ENCODE assay signal across 1 cellular context in genomic region chr19:48325265-48325910, GRCh38.
TF ChIP-seq lines count a peak whose summit lies in the region.

Gene EMP3, plus strand, starts transcription at chr19:48325552. Its CDS starts 1,293 bp downstream, at chr19:48326845.

TF ChIP-seq in K562, 482 proteins besides CTCF, POLR2A, EP300 and RAD21 (continued from another document):
- no peak for TF ChIP-seq DEAF1 (CRISPR knock-in tag; IDR thresholded peaks at IDR 0.05)
- peak; percentile 24 for TF ChIP-seq BRD4 (IDR thresholded peaks at IDR 0.05)
- TF ChIP-seq PHB (CRISPR knock-in tag; IDR thresholded peaks at IDR 0.05), result no peak
- no peak for TF ChIP-seq NR2F6 (CRISPR knock-in tag; IDR thresholded peaks at IDR 0.05)
- peak; percentile 93 for TF ChIP-seq NBN (IDR thresholded peaks at IDR 0.05; ENCODE audit: low read depth)
- TF ChIP-seq ZNF398 (CRISPR knock-in tag; IDR thresholded peaks at IDR 0.05), result no peak
- peak; percentile 90; the same call in 1 of the 2 replicates for TF ChIP-seq ZC3H8 (IDR thresholded peaks at IDR 0.05)
- TF ChIP-seq OTX1 (CRISPR knock-in tag; IDR thresholded peaks at IDR 0.05), result peak; percentile 97
- no peak for TF ChIP-seq ZC3H11A (IDR thresholded peaks at IDR 0.05; ENCODE audit: low read depth, low read length)
- TF ChIP-seq MXD1 (CRISPR knock-in tag; IDR thresholded peaks at IDR 0.05; ENCODE audit: borderline replicate concordance, poor library complexity, severe bottlenecking), result no peak
- TF ChIP-seq SAP30 (IDR thresholded peaks at IDR 0.05; ENCODE audit: borderline replicate concordance, insufficient read depth, low read depth, low read length, poor library complexity, severe bottlenecking), result no peak
- no peak for TF ChIP-seq POLR3A (IDR thresholded peaks at IDR 0.05; ENCODE audit: borderline replicate concordance, extremely low read depth, insufficient read depth, insufficient read length)
- peak; percentile 52; the same call in 1 of the 2 replicates for TF ChIP-seq PHB2 (IDR thresholded peaks at IDR 0.05; ENCODE audit: low read depth)
- no peak for TF ChIP-seq TEAD1 (CRISPR knock-in tag; IDR thresholded peaks at IDR 0.05)
- TF ChIP-seq NFE2L1 (tag; IDR thresholded peaks at IDR 0.05; ENCODE audit: borderline replicate concordance, low read depth), result no peak
- no peak for TF ChIP-seq MED1 (CRISPR knock-in tag; IDR thresholded peaks at IDR 0.05; ENCODE audit: borderline replicate concordance)
- no peak for TF ChIP-seq U2AF1 (optimal IDR thresholded peaks at IDR 0.05; ENCODE audit: low read depth, low read length)
- peak; percentile 30; the same call in 1 of the 2 replicates for TF ChIP-seq TRIM28 (IDR thresholded peaks at IDR 0.05)
- peak; percentile 64; the same call in 1 of the 2 replicates for TF ChIP-seq EP400 (IDR thresholded peaks at IDR 0.05)
- TF ChIP-seq ASH1L (IDR thresholded peaks at IDR 0.05; ENCODE audit: borderline replicate concordance, low read depth, partially characterized antibody), result peak; percentile 41
- TF ChIP-seq ETS1 (conservative IDR thresholded peaks at IDR 0.05; ENCODE audit: control insufficient read depth, low read depth, low read length), result no peak
- peak; percentile 95 for TF ChIP-seq THRB (CRISPR knock-in tag; conservative IDR thresholded peaks at IDR 0.05)
- TF ChIP-seq KAT7 (CRISPR knock-in tag; IDR thresholded peaks at IDR 0.05; ENCODE audit: borderline replicate concordance), result 0 out of 2 replicates have a peak, but pooled peaks have one; percentile 71
- 0 out of 2 replicates have a peak, but pooled peaks have one; percentile 35 for TF ChIP-seq PTBP1 (IDR thresholded peaks at IDR 0.05; ENCODE audit: low read depth, low read length)
- no peak for TF ChIP-seq THRA (IDR thresholded peaks at IDR 0.05)
- TF ChIP-seq CHD2 (IDR thresholded peaks at IDR 0.05; ENCODE audit: low read depth, low read length), result no peak
- TF ChIP-seq BMI1 (IDR thresholded peaks at IDR 0.05; ENCODE audit: low read length), result no peak
- peak in 1 of 2 experiments; percentile 13; a peak in 1 of 4 replicates for TF ChIP-seq SRF (CRISPR knock-in tag; IDR thresholded peaks at IDR 0.05)
TF ChIP-seq in K562: peak in this region for 121.
